ENCODE assay signal across 16 cellular contexts in the genomic region with DNA sequence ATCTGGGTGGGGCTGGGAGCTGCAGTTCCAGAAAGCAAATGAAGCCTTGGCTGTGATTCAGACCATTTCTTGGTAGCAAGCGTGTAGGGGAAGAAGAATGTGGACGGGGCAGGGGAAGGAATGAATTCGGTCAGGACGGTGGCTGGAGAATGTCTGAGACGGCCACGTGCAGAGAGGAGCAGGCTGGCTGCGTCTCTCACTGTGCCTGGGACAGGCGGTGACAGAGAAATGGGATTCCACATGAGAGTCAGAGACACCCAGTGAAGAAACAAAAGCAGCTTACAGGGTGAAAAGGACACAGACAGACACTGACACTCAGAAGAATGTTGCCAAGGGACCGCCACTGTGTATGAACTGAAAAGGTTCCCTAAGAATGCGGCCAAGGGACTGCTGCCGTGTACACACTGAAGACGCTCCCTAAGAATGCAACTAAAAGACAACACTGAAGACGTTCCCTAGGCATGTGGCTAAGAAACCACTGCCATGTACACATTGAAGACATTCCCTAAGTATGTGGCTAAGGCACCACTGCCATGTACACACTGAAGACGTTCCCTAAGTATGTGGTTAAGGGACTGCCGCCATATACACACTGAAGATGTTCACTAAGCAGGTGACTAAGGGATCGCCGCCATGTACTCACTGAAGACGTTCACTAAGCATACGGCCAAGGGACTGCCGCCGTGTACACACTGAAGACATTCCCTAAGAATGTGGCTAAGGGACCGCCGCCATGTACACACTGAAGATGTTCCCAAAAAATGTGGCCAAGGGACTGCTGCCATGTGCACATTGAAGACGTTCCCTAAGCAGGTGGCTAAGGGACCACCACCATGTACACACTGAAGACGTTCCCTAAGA. TPM values are rescaled to one million over a fixed set of nuclear protein-coding genes. Genes with fewer than 3 reads are reported as not detected.
DNase-seq lines count a peak whose midpoint lies in the region; ATAC-seq and TF ChIP-seq lines count a peak whose summit lies in the region.
"Had no signal": no experiment of that assay in that cellular context is flagged by ENCODE, and none has a peak within 500 bp of the region (broad histone marks: within the 10 kb centered on the region; RNA-seq: fewer than 3 reads in every experiment).

No MANE protein-coding gene starts in this region.

- intact Hi-C loops in lower leg skin (cut with DNase I; ENCODE audit: low total_unique reads): no loop called here

- peak; percentile 11 for DNase-seq in AG08396 (ENCODE audit: low spot score)
- DNase-seq in epithelial cell of esophagus (ENCODE audit: low read depth): peak; percentile 42
- no peak for DNase-seq in lower leg skin (ENCODE audit: low spot score in 2 of 2)
- DNase-seq in stimulated activated naive CD8-positive, alpha-beta T cell treated with anti-CD3 and anti-CD28 coated beads, Interleukin-15, amount 100 ng/mL, for 72 hours: no peak
- no peak for DNase-seq in T1000 (lab: John Stamatoyannopoulos, UW)
- DNase-seq: activated T-cell treated with anti-CD3 and anti-CD28 coated beads, Interleukin-2, amount 50 U/mL, for 1 hour; body of pancreas; left ventricle myocardium inferior; RPMI8226; stimulated activated CD4-positive, alpha-beta T cell treated with anti-CD3 and anti-CD28 coated beads, Interleukin-4, amount 100 ng/mL, for 4 hours had no signal

- no peak overlapping the region for H3K4me3 ChIP-seq in epithelial cell of esophagus (ENCODE audit: low read length)
- no peak overlapping the region for H3K4me3 ChIP-seq in lower leg skin (ENCODE audit: low read depth, poor library complexity, severe bottlenecking)
- H3K4me3 ChIP-seq: body of pancreas, esophagus muscularis mucosa, left ventricle myocardium inferior, prostate gland had no signal

- H3K36me3 Mint-ChIP-seq in nephron (ENCODE audit: low read depth): peaks cover 37% of the 10 kb centered on the region

- WGBS in lower leg skin, 2 donors: 63 to 70% methylated on average over 25 of the region's 25 CpGs

- no peak for ATAC-seq in HG02938 (IDR thresholded peaks at IDR 0.05; ENCODE audit: unreplicated experiment)
- no peak for ATAC-seq in stimulated activated naive CD8-positive, alpha-beta T cell treated with anti-CD3 and anti-CD28 coated beads, Interleukin-15, amount 100 ng/mL, for 72 hours
- ATAC-seq: body of pancreas had no signal

- TF ChIP-seq RAD21 in Ishikawa (IDR thresholded peaks at IDR 0.05; ENCODE audit: low read depth): no peak

- H3K4me1 Mint-ChIP-seq in nephron: peaks cover 18% of the 10 kb centered on the region
- H3K4me1 Mint-ChIP-seq in stimulated activated naive CD8-positive, alpha-beta T cell treated with anti-CD3 and anti-CD28 coated beads, Interleukin-15, amount 100 ng/mL, for 72 hours: peaks cover 15% of the 10 kb centered on the region

- no peak overlapping the region for H3K4me3 Mint-ChIP-seq in nephron
- no peak overlapping the region for H3K4me3 Mint-ChIP-seq in stimulated activated naive CD8-positive, alpha-beta T cell treated with anti-CD3 and anti-CD28 coated beads, Interleukin-15, amount 100 ng/mL, for 72 hours
- H3K4me3 Mint-ChIP-seq: B cell had no signal

- peak overlapping the region; percentile 4 to 78 (median 46) for H3K27ac Mint-ChIP-seq in nephron
- no peak overlapping the region for H3K27ac Mint-ChIP-seq in stimulated activated naive CD8-positive, alpha-beta T cell treated with anti-CD3 and anti-CD28 coated beads, Interleukin-15, amount 100 ng/mL, for 72 hours
- H3K27ac Mint-ChIP-seq: B cell had no signal

- TF ChIP-seq POLR2A in lower leg skin (IDR thresholded peaks at IDR 0.05): no peak

- no peaks in the 10 kb centered on the region for H3K9me3 Mint-ChIP-seq in nephron
- peaks cover 0 to 9% of the 10 kb centered on the region in 2 donors for H3K9me3 Mint-ChIP-seq in stimulated activated naive CD8-positive, alpha-beta T cell treated with anti-CD3 and anti-CD28 coated beads, Interleukin-15, amount 100 ng/mL, for 72 hours

- H3K27me3 Mint-ChIP-seq in nephron (ENCODE audit: low read depth): no peaks in the 10 kb centered on the region
- no peaks in the 10 kb centered on the region for H3K27me3 Mint-ChIP-seq in stimulated activated naive CD8-positive, alpha-beta T cell treated with anti-CD3 and anti-CD28 coated beads, Interleukin-15, amount 100 ng/mL, for 72 hours
- H3K27me3 Mint-ChIP-seq: B cell had no signal

- TF ChIP-seq CTCF in epithelial cell of esophagus (IDR thresholded peaks at IDR 0.05; ENCODE audit: insufficient read depth, low read depth, low read length, missing control alignments) (no peak), nephron (IDR thresholded peaks at IDR 0.05; ENCODE audit: unreplicated experiment in 3 of 3) (no peak), lower leg skin (IDR thresholded peaks at IDR 0.05) (no peak)

- no peak; the same call in 1 of the 2 replicates for TF ChIP-seq EP300 in Ishikawa (IDR thresholded peaks at IDR 0.05; ENCODE audit: borderline replicate concordance)

TF ChIP-seq in Ishikawa, 13 proteins besides CTCF, POLR2A, EP300 and RAD21:
- TF ChIP-seq YY1 (IDR thresholded peaks at IDR 0.05; ENCODE audit: low read depth) (peak; percentile 66; the same call in 1 of the 2 replicates), TEAD4 (IDR thresholded peaks at IDR 0.05) (peak; percentile 33; the same call in 1 of the 2 replicates)
- TF ChIP-seq, protein P1, sequence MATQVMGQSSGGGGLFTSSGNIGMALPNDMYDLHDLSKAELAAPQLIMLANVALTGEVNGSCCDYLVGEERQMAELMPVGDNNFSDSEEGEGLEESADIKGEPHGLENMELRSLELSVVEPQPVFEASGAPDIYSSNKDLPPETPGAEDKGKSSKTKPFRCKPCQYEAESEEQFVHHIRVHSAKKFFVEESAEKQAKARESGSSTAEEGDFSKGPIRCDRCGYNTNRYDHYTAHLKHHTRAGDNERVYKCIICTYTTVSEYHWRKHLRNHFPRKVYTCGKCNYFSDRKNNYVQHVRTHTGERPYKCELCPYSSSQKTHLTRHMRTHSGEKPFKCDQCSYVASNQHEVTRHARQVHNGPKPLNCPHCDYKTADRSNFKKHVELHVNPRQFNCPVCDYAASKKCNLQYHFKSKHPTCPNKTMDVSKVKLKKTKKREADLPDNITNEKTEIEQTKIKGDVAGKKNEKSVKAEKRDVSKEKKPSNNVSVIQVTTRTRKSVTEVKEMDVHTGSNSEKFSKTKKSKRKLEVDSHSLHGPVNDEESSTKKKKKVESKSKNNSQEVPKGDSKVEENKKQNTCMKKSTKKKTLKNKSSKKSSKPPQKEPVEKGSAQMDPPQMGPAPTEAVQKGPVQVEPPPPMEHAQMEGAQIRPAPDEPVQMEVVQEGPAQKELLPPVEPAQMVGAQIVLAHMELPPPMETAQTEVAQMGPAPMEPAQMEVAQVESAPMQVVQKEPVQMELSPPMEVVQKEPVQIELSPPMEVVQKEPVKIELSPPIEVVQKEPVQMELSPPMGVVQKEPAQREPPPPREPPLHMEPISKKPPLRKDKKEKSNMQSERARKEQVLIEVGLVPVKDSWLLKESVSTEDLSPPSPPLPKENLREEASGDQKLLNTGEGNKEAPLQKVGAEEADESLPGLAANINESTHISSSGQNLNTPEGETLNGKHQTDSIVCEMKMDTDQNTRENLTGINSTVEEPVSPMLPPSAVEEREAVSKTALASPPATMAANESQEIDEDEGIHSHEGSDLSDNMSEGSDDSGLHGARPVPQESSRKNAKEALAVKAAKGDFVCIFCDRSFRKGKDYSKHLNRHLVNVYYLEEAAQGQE (IDR thresholded peaks at IDR 0.05; ENCODE audit: low read depth): no peak
- TF ChIP-seq, protein P2, sequence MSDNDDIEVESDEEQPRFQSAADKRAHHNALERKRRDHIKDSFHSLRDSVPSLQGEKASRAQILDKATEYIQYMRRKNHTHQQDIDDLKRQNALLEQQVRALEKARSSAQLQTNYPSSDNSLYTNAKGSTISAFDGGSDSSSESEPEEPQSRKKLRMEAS (IDR thresholded peaks at IDR 0.05): no peak; the same call in 1 of the 2 replicates

RNA-seq across cellular contexts. Expression of a gene that starts 49.1 kb away (rescaled TPM):
- total RNA-seq in lower leg skin: 10 to 100 TPM; 10.9 to 21.7 (median 16.2) TPM

RNA-seq across cellular contexts. Expression of a gene that starts 49.1 kb away (rescaled TPM):
- 10 to 100 TPM; 42.4 to 76.4 (median 56.5) TPM for total RNA-seq in lower leg skin

Comparison
In these comparisons a context has a peak if more than half of its experiments do, and no peak if none do; other contexts are left out.
1. DNase-seq: peak in AG08396 (single experiment) and epithelial cell of esophagus (single experiment); none in lower leg skin (0 of 2), stimulated activated naive CD8-positive, alpha-beta T cell treated with anti-CD3 and anti-CD28 coated beads, Interleukin-15, amount 100 ng/mL, for 72 hours (0 of 2) and T1000 (single experiment).
2. H3K27ac Mint-ChIP-seq: peak in nephron (3 of 3); none in stimulated activated naive CD8-positive, alpha-beta T cell treated with anti-CD3 and anti-CD28 coated beads, Interleukin-15, amount 100 ng/mL, for 72 hours (0 of 2).